1 cellular context compared by ENCODE assay signal in genomic region chr15:64093627-64094417, GRCh38.
TF ChIP-seq lines count a peak whose summit lies in the region.

A gene with protein sequence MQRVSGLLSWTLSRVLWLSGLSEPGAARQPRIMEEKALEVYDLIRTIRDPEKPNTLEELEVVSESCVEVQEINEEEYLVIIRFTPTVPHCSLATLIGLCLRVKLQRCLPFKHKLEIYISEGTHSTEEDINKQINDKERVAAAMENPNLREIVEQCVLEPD (minus strand): TSS chr15:64093838. CDS start chr15:64093768, 70 bp downstream.

TF ChIP-seq in K562, 482 proteins besides CTCF, POLR2A, EP300 and RAD21 (continued from another document and continues in another):
- TF ChIP-seq TGIF2 (CRISPR knock-in tag; IDR thresholded peaks at IDR 0.05) (no peak), SIN3A (IDR thresholded peaks at IDR 0.05; ENCODE audit: borderline replicate concordance in 2 of 2, control insufficient read depth in 1 of 2, low read depth in 2 of 2, low read length in 2 of 2) (0 out of 4 replicates have a peak, but pooled peaks of 1 of the 2 experiments have one; percentile 59), ZNF274 (IDR thresholded peaks at IDR 0.05; ENCODE audit: borderline replicate concordance, low read depth, low read length) (no peak), PHF20 (IDR thresholded peaks at IDR 0.05; ENCODE audit: partially characterized antibody) (peak; percentile 22), GABPA (tag; conservative IDR thresholded peaks at IDR 0.05; ENCODE audit: low read depth) (peak; percentile 91), REST (CRISPR knock-in tag; IDR thresholded peaks at IDR 0.05; ENCODE audit: low read depth) (no peak), NEUROD1 (IDR thresholded peaks at IDR 0.05; ENCODE audit: borderline replicate concordance, low read depth, low read length, partially characterized antibody) (peak; percentile 67), CREB1 (IDR thresholded peaks at IDR 0.05) (peak; percentile 89), CREB1 (CRISPR knock-in tag; IDR thresholded peaks at IDR 0.05) (peak; percentile 84), ZNF140 (CRISPR knock-in tag; IDR thresholded peaks at IDR 0.05) (no peak), PHTF2 (CRISPR knock-in tag; IDR thresholded peaks at IDR 0.05) (no peak), SMAD4 (CRISPR knock-in tag; conservative IDR thresholded peaks at IDR 0.05) (no peak), U2AF2 (optimal IDR thresholded peaks at IDR 0.05; ENCODE audit: low read depth, low read length) (no peak), PTTG1 (tag; IDR thresholded peaks at IDR 0.05; ENCODE audit: low read depth) (no peak), BHLHE40 (IDR thresholded peaks at IDR 0.05; ENCODE audit: low read length) (peak; percentile 61), ZNF197 (CRISPR knock-in tag; IDR thresholded peaks at IDR 0.05; ENCODE audit: low read depth) (peak; percentile 88), ELF2 (CRISPR knock-in tag; IDR thresholded peaks at IDR 0.05) (peak; percentile 67; the same call in 1 of the 2 replicates), PTBP1 (IDR thresholded peaks at IDR 0.05; ENCODE audit: low read depth, low read length) (no peak), IRF1 (CRISPR knock-in tag; IDR thresholded peaks at IDR 0.05; ENCODE audit: borderline replicate concordance) (no peak), ZNF609 (CRISPR knock-in tag; IDR thresholded peaks at IDR 0.05; ENCODE audit: borderline replicate concordance) (no peak), PCBP1 (IDR thresholded peaks at IDR 0.05; ENCODE audit: low read depth, low read length, poor library complexity, severe bottlenecking) (no peak), TARDBP (IDR thresholded peaks at IDR 0.05) (peak; percentile 1; the same call in 1 of the 2 replicates), ZBED1 (IDR thresholded peaks at IDR 0.05) (no peak), ESRRA (IDR thresholded peaks at IDR 0.05; ENCODE audit: borderline replicate concordance, low read depth) (no peak; the same call in 1 of the 2 replicates), ZNF551 (CRISPR knock-in tag; IDR thresholded peaks at IDR 0.05) (no peak), KDM2B (CRISPR knock-in tag; IDR thresholded peaks at IDR 0.05) (no peak), NR2F6 (CRISPR knock-in tag; IDR thresholded peaks at IDR 0.05) (no peak), CXXC5 (CRISPR knock-in tag; IDR thresholded peaks at IDR 0.05) (peak; percentile 71), VEZF1 (CRISPR knock-in tag; IDR thresholded peaks at IDR 0.05) (peak; percentile 51), YY1 (IDR thresholded peaks at IDR 0.05; ENCODE audit: borderline replicate concordance in 1 of 3, control insufficient read depth in 1 of 3, extremely low read depth in 1 of 3, insufficient read depth in 3 of 3, insufficient read length in 1 of 3, insufficient replicate concordance in 2 of 3, low read depth in 1 of 3, low read length in 2 of 3) (peak in 2 of 3 experiments; percentile 68 to 81), GMEB1 (CRISPR knock-in tag; IDR thresholded peaks at IDR 0.05) (peak; percentile 66), HOXB6 (CRISPR knock-in tag; IDR thresholded peaks at IDR 0.05; ENCODE audit: borderline replicate concordance) (no peak), ZSCAN32 (CRISPR knock-in tag; IDR thresholded peaks at IDR 0.05) (no peak), DNMT1 (IDR thresholded peaks at IDR 0.05) (no peak), KDM4B (IDR thresholded peaks at IDR 0.05; ENCODE audit: borderline replicate concordance in 2 of 2, low read depth in 1 of 2) (peak in 1 of 2 experiments; percentile 25; a peak in 1 of 4 replicates), TSC22D4 (tag; IDR thresholded peaks at IDR 0.05) (no peak), ZNF384 (IDR thresholded peaks at IDR 0.05; ENCODE audit: low read depth, low read length) (no peak; the same call in 1 of the 2 replicates), KAT7 (CRISPR knock-in tag; IDR thresholded peaks at IDR 0.05; ENCODE audit: borderline replicate concordance) (no peak), EWSR1 (IDR thresholded peaks at IDR 0.05; ENCODE audit: borderline replicate concordance, low read depth, partially characterized antibody) (no peak), ATF1 (CRISPR knock-in tag; IDR thresholded peaks at IDR 0.05) (no peak), ATF1 (tag; IDR thresholded peaks at IDR 0.05) (peak; percentile 94), GTF2A2 (tag; IDR thresholded peaks at IDR 0.05) (no peak), RBFOX2 (IDR thresholded peaks at IDR 0.05; ENCODE audit: low read depth, low read length) (peak; percentile 90)
- TF ChIP-seq, protein P1, sequence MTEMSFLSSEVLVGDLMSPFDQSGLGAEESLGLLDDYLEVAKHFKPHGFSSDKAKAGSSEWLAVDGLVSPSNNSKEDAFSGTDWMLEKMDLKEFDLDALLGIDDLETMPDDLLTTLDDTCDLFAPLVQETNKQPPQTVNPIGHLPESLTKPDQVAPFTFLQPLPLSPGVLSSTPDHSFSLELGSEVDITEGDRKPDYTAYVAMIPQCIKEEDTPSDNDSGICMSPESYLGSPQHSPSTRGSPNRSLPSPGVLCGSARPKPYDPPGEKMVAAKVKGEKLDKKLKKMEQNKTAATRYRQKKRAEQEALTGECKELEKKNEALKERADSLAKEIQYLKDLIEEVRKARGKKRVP (CRISPR knock-in tag; IDR thresholded peaks at IDR 0.05), result no peak
- TF ChIP-seq, protein P2, sequence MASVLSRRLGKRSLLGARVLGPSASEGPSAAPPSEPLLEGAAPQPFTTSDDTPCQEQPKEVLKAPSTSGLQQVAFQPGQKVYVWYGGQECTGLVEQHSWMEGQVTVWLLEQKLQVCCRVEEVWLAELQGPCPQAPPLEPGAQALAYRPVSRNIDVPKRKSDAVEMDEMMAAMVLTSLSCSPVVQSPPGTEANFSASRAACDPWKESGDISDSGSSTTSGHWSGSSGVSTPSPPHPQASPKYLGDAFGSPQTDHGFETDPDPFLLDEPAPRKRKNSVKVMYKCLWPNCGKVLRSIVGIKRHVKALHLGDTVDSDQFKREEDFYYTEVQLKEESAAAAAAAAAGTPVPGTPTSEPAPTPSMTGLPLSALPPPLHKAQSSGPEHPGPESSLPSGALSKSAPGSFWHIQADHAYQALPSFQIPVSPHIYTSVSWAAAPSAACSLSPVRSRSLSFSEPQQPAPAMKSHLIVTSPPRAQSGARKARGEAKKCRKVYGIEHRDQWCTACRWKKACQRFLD (CRISPR knock-in tag; IDR thresholded peaks at IDR 0.05), result peak; percentile 62; the same call in 1 of the 2 replicates
- TF ChIP-seq, protein P3, sequence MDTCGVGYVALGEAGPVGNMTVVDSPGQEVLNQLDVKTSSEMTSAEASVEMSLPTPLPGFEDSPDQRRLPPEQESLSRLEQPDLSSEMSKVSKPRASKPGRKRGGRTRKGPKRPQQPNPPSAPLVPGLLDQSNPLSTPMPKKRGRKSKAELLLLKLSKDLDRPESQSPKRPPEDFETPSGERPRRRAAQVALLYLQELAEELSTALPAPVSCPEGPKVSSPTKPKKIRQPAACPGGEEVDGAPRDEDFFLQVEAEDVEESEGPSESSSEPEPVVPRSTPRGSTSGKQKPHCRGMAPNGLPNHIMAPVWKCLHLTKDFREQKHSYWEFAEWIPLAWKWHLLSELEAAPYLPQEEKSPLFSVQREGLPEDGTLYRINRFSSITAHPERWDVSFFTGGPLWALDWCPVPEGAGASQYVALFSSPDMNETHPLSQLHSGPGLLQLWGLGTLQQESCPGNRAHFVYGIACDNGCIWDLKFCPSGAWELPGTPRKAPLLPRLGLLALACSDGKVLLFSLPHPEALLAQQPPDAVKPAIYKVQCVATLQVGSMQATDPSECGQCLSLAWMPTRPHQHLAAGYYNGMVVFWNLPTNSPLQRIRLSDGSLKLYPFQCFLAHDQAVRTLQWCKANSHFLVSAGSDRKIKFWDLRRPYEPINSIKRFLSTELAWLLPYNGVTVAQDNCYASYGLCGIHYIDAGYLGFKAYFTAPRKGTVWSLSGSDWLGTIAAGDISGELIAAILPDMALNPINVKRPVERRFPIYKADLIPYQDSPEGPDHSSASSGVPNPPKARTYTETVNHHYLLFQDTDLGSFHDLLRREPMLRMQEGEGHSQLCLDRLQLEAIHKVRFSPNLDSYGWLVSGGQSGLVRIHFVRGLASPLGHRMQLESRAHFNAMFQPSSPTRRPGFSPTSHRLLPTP (IDR thresholded peaks at IDR 0.05; ENCODE audit: borderline replicate concordance, extremely low read depth, insufficient read length), result no peak
- TF ChIP-seq, protein P4, sequence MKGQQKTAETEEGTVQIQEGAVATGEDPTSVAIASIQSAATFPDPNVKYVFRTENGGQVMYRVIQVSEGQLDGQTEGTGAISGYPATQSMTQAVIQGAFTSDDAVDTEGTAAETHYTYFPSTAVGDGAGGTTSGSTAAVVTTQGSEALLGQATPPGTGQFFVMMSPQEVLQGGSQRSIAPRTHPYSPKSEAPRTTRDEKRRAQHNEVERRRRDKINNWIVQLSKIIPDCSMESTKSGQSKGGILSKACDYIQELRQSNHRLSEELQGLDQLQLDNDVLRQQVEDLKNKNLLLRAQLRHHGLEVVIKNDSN (CRISPR knock-in tag; IDR thresholded peaks at IDR 0.05), result no peak
